Comparison of ENCODE assay signal across 2 cellular contexts in the genomic region with DNA sequence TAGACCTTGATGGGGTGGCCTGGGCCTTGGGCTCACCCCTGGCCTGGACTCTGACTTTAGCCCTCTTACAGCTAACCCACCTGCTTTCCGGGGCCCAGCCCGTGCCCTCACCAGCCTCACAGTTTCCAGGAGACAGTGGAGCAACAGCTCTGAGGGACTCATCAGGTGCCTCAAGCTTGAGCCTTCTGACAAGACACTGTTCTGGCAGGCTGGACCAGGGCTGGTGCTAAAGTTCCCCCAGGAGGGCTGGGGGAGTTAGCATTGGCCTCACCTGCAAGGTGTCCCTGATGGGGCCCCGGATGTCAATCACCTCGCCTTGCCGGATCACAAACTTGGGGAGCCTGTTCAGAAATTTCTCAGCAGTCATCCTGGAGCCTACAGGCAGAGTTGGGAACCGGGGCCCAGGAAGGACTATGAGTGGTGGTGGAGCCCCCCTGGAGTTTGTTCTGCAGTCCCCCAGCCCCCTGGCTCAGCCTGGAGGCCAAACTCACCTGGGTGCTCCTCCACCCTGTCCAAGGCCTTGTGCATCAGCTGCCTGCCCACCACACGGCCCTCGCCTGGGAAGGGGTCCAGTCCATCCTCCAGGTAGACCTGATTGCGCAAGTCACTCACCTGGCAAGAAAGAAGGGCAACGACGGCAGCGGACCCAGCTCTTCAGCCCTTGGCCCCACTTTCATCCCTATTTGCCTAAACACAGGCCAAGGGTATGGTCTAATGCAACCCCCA.
TF ChIP-seq lines count a peak whose summit lies in the region.

No MANE protein-coding gene starts in this region.

TF ChIP-seq in SK-N-SH, 30 proteins besides CTCF, POLR2A, EP300 and RAD21:
- TF ChIP-seq, protein P1, sequence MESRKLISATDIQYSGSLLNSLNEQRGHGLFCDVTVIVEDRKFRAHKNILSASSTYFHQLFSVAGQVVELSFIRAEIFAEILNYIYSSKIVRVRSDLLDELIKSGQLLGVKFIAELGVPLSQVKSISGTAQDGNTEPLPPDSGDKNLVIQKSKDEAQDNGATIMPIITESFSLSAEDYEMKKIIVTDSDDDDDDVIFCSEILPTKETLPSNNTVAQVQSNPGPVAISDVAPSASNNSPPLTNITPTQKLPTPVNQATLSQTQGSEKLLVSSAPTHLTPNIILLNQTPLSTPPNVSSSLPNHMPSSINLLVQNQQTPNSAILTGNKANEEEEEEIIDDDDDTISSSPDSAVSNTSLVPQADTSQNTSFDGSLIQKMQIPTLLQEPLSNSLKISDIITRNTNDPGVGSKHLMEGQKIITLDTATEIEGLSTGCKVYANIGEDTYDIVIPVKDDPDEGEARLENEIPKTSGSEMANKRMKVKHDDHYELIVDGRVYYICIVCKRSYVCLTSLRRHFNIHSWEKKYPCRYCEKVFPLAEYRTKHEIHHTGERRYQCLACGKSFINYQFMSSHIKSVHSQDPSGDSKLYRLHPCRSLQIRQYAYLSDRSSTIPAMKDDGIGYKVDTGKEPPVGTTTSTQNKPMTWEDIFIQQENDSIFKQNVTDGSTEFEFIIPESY (IDR thresholded peaks at IDR 0.05; ENCODE audit: borderline replicate concordance, low read depth): no peak
- TF ChIP-seq GABPA (IDR thresholded peaks at IDR 0.05; ENCODE audit: low read depth) (no peak), RXRA (IDR thresholded peaks at IDR 0.05; ENCODE audit: borderline replicate concordance, low read depth) (no peak), GATA2 (CRISPR knock-in tag; IDR thresholded peaks at IDR 0.05) (no peak), NRF1 (IDR thresholded peaks at IDR 0.05; ENCODE audit: low read depth, low read length) (no peak), RCOR1 (IDR thresholded peaks at IDR 0.05; ENCODE audit: low read length) (no peak), TAF1 (IDR thresholded peaks at IDR 0.05; ENCODE audit: borderline replicate concordance, low read depth, low read length) (no peak), POLR2AphosphoS5 (IDR thresholded peaks at IDR 0.05; ENCODE audit: low read depth, low read length) (no peak), MEF2A (IDR thresholded peaks at IDR 0.05; ENCODE audit: borderline replicate concordance, low read depth) (no peak), NFIC (IDR thresholded peaks at IDR 0.05; ENCODE audit: borderline replicate concordance) (no peak), TCF12 (IDR thresholded peaks at IDR 0.05) (no peak)
- TF ChIP-seq, protein P2, sequence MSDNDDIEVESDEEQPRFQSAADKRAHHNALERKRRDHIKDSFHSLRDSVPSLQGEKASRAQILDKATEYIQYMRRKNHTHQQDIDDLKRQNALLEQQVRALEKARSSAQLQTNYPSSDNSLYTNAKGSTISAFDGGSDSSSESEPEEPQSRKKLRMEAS (IDR thresholded peaks at IDR 0.05; ENCODE audit: low read depth): no peak
- TF ChIP-seq, protein P3, sequence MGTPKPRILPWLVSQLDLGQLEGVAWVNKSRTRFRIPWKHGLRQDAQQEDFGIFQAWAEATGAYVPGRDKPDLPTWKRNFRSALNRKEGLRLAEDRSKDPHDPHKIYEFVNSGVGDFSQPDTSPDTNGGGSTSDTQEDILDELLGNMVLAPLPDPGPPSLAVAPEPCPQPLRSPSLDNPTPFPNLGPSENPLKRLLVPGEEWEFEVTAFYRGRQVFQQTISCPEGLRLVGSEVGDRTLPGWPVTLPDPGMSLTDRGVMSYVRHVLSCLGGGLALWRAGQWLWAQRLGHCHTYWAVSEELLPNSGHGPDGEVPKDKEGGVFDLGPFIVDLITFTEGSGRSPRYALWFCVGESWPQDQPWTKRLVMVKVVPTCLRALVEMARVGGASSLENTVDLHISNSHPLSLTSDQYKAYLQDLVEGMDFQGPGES (IDR thresholded peaks at IDR 0.05; ENCODE audit: low read depth, low read length): no peak

TF ChIP-seq in SK-N-SH treated with all-trans-retinoic acid at 6 μM for 48 hours, 23 proteins besides CTCF, POLR2A, EP300 and RAD21:
- TF ChIP-seq, protein P4, sequence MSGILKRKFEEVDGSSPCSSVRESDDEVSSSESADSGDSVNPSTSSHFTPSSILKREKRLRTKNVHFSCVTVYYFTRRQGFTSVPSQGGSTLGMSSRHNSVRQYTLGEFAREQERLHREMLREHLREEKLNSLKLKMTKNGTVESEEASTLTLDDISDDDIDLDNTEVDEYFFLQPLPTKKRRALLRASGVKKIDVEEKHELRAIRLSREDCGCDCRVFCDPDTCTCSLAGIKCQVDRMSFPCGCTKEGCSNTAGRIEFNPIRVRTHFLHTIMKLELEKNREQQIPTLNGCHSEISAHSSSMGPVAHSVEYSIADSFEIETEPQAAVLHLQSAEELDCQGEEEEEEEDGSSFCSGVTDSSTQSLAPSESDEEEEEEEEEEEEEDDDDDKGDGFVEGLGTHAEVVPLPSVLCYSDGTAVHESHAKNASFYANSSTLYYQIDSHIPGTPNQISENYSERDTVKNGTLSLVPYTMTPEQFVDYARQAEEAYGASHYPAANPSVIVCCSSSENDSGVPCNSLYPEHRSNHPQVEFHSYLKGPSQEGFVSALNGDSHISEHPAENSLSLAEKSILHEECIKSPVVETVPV (CRISPR knock-in tag; IDR thresholded peaks at IDR 0.05): no peak
- TF ChIP-seq ZNF565 (CRISPR knock-in tag; conservative IDR thresholded peaks at IDR 0.05; ENCODE audit: low read depth): no peak
- TF ChIP-seq, protein P5, sequence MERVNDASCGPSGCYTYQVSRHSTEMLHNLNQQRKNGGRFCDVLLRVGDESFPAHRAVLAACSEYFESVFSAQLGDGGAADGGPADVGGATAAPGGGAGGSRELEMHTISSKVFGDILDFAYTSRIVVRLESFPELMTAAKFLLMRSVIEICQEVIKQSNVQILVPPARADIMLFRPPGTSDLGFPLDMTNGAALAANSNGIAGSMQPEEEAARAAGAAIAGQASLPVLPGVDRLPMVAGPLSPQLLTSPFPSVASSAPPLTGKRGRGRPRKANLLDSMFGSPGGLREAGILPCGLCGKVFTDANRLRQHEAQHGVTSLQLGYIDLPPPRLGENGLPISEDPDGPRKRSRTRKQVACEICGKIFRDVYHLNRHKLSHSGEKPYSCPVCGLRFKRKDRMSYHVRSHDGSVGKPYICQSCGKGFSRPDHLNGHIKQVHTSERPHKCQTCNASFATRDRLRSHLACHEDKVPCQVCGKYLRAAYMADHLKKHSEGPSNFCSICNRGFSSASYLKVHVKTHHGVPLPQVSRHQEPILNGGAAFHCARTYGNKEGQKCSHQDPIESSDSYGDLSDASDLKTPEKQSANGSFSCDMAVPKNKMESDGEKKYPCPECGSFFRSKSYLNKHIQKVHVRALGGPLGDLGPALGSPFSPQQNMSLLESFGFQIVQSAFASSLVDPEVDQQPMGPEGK (CRISPR knock-in tag; IDR thresholded peaks at IDR 0.05; ENCODE audit: borderline replicate concordance): no peak
- no peak for TF ChIP-seq BACH2 (CRISPR knock-in tag; IDR thresholded peaks at IDR 0.05; ENCODE audit: borderline replicate concordance)
- TF ChIP-seq PPARA (CRISPR knock-in tag; IDR thresholded peaks at IDR 0.05; ENCODE audit: borderline replicate concordance): no peak
